8 cellular contexts compared by ENCODE assay signal in the genomic region with DNA sequence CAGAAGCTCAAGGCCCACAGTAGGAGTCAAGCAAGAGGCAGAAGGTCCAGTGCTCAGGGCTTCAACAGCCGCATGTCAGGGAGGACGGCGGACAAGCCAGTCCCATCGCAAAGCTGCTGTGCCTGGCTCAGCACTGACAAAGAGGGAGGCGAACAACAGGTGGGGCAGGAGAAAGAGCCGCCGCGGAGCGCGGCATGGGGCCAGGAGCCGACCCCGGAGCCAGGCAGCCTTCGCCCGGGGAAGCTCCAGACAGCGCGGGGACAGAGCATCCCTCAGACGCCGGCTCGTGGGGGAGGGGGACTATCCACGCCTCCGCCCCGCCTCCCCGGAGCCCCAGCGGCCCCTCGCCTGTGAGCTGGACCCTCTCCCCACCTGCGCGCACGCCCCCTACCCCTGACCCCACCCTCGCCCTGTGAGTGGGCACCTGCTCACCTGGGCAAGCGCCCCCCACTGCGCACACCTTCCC. TPM values are rescaled to one million over a fixed set of nuclear protein-coding genes. Genes with fewer than 3 reads are reported as not detected.
DNase-seq lines count a peak whose midpoint lies in the region; ATAC-seq, FAIRE-seq and TF ChIP-seq lines count a peak whose summit lies in the region.

No MANE protein-coding gene starts in this region.

- peak overlapping the region; percentile 93 for H3K27ac Mint-ChIP-seq in stimulated activated naive B cell treated with anti-CD40 and anti-IgM and Interleukin-4, amounts not matched to agents 10 μg/mL and 1 μg/mL and 100 μg/mL, for 72 hours

- peak overlapping the region; percentile 92 to 96 for H3K4me3 Mint-ChIP-seq in stimulated activated naive B cell treated with anti-CD40 and anti-IgM and Interleukin-4, amounts not matched to agents 10 μg/mL and 1 μg/mL and 100 μg/mL, for 72 hours

- no peak for FAIRE-seq in GM12891 (lab: Jason Lieb, UNC)

- H3K27me3 ChIP-seq in liver (ENCODE audit: control insufficient read depth in 4 of 4, insufficient read depth in 4 of 4, low read length in 3 of 4): no peaks in the 10 kb centered on the region

- H3K4me1 Mint-ChIP-seq in stimulated activated naive B cell treated with anti-CD40 and anti-IgM and Interleukin-4, amounts not matched to agents 10 μg/mL and 1 μg/mL and 100 μg/mL, for 72 hours: peaks cover 37 to 55% of the 10 kb centered on the region in 2 donors

- no peak for TF ChIP-seq POLR2A in GM12891 (IDR thresholded peaks at IDR 0.05; ENCODE audit: low read depth, low read length)

- H3K4me1 ChIP-seq in liver (ENCODE audit: control insufficient read depth in 4 of 4, insufficient read depth in 4 of 4, low read length in 3 of 4): peaks cover 5 to 45% (median 26%) of the 10 kb centered on the region in 4 donors

- peak overlapping the region; percentile 78 to 88 (median 80) for H3K4me3 ChIP-seq in liver (ENCODE audit: low read depth in 1 of 3, low read length in 3 of 3)

- H3K9me3 ChIP-seq in liver (ENCODE audit: control insufficient read depth in 4 of 4, low read length in 3 of 4): no peaks in the 10 kb centered on the region

- 2% methylated on average over 31 of the region's 31 CpGs for WGBS in liver

- H3K36me3 ChIP-seq in liver (ENCODE audit: control insufficient read depth in 4 of 4, insufficient read depth in 3 of 4, low read depth in 1 of 4, low read length in 3 of 4): peaks cover 4 to 25% (median 19%) of the 10 kb centered on the region in 4 donors

- ATAC-seq in HG03432 (IDR thresholded peaks at IDR 0.05; ENCODE audit: unreplicated experiment): peak; percentile 6
- peak; percentile 39 to 40 for ATAC-seq in stimulated activated naive B cell treated with anti-CD40 and anti-IgM and Interleukin-4, amounts not matched to agents 10 μg/mL and 1 μg/mL and 100 μg/mL, for 72 hours (replicated peaks)
- ATAC-seq in HG03520 (IDR thresholded peaks at IDR 0.05; ENCODE audit: unreplicated experiment): no peak

- TF ChIP-seq RAD21 in liver (IDR thresholded peaks at IDR 0.05): no peak

- H3K27ac ChIP-seq in liver (ENCODE audit: low read depth in 1 of 2, low read length in 2 of 2): peak overlapping the region; percentile 97

- TF ChIP-seq CTCF in liver (IDR thresholded peaks at IDR 0.05; ENCODE audit: low read depth, low read length, missing input control): no peak

- peaks cover 3 to 6% of the 10 kb centered on the region in 2 donors for H3K9me3 Mint-ChIP-seq in stimulated activated naive B cell treated with anti-CD40 and anti-IgM and Interleukin-4, amounts not matched to agents 10 μg/mL and 1 μg/mL and 100 μg/mL, for 72 hours

- H3K36me3 Mint-ChIP-seq in stimulated activated naive B cell treated with anti-CD40 and anti-IgM and Interleukin-4, amounts not matched to agents 10 μg/mL and 1 μg/mL and 100 μg/mL, for 72 hours: peaks cover 41 to 51% of the 10 kb centered on the region in 2 donors

- H3K27me3 Mint-ChIP-seq in stimulated activated naive B cell treated with anti-CD40 and anti-IgM and Interleukin-4, amounts not matched to agents 10 μg/mL and 1 μg/mL and 100 μg/mL, for 72 hours: no peaks in the 10 kb centered on the region

- peak; percentile 74 for DNase-seq in D341Med (ENCODE audit: low spot score)
- DNase-seq in T-helper 9 cell: peak; percentile 39
- DNase-seq in cerebellum (ENCODE audit: low spot score): peak; percentile 35
- peak; percentile 15 for DNase-seq in stimulated activated naive B cell treated with anti-CD40 and anti-IgM and Interleukin-4, amounts not matched to agents 10 μg/mL and 1 μg/mL and 100 μg/mL, for 72 hours
- DNase-seq in GM12891 (ENCODE audit: insufficient read length, low spot score): no peak

- peak overlapping the region; percentile 82 to 92 for H3K9ac ChIP-seq in liver (ENCODE audit: low read depth in 1 of 2, low read length in 2 of 2)

TF ChIP-seq in liver, 16 proteins besides CTCF, POLR2A, EP300 and RAD21 (continues in another document):
- TF ChIP-seq FOXA2 (IDR thresholded peaks at IDR 0.05) (no peak), EGR1 (IDR thresholded peaks at IDR 0.05; ENCODE audit: low read depth in 2 of 2) (no peak), SP1 (IDR thresholded peaks at IDR 0.05) (no peak), TAF1 (conservative IDR thresholded peaks at IDR 0.05) (no peak), JUND (IDR thresholded peaks at IDR 0.05) (no peak), NR2F2 (IDR thresholded peaks at IDR 0.05) (no peak), YY1 (IDR thresholded peaks at IDR 0.05) (no peak), HNF4G (IDR thresholded peaks at IDR 0.05) (no peak), RXRA (IDR thresholded peaks at IDR 0.05) (no peak)
- TF ChIP-seq, protein P1, sequence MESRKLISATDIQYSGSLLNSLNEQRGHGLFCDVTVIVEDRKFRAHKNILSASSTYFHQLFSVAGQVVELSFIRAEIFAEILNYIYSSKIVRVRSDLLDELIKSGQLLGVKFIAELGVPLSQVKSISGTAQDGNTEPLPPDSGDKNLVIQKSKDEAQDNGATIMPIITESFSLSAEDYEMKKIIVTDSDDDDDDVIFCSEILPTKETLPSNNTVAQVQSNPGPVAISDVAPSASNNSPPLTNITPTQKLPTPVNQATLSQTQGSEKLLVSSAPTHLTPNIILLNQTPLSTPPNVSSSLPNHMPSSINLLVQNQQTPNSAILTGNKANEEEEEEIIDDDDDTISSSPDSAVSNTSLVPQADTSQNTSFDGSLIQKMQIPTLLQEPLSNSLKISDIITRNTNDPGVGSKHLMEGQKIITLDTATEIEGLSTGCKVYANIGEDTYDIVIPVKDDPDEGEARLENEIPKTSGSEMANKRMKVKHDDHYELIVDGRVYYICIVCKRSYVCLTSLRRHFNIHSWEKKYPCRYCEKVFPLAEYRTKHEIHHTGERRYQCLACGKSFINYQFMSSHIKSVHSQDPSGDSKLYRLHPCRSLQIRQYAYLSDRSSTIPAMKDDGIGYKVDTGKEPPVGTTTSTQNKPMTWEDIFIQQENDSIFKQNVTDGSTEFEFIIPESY (IDR thresholded peaks at IDR 0.05): no peak
- TF ChIP-seq, protein P2, sequence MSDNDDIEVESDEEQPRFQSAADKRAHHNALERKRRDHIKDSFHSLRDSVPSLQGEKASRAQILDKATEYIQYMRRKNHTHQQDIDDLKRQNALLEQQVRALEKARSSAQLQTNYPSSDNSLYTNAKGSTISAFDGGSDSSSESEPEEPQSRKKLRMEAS (IDR thresholded peaks at IDR 0.05): no peak
- TF ChIP-seq, protein P3, sequence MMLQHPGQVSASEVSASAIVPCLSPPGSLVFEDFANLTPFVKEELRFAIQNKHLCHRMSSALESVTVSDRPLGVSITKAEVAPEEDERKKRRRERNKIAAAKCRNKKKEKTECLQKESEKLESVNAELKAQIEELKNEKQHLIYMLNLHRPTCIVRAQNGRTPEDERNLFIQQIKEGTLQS (IDR thresholded peaks at IDR 0.05): no peak

TF ChIP-seq in GM12891, 5 proteins besides CTCF, POLR2A, EP300 and RAD21:
- TF ChIP-seq SPI1 (IDR thresholded peaks at IDR 0.05; ENCODE audit: low read depth, low read length): no peak
- no peak for TF ChIP-seq TAF1 (IDR thresholded peaks at IDR 0.05; ENCODE audit: low read depth, low read length)
- TF ChIP-seq PAX5 (IDR thresholded peaks at IDR 0.05; ENCODE audit: insufficient read depth, low read length, severe bottlenecking): no peak
- no peak for TF ChIP-seq POU2F2 (IDR thresholded peaks at IDR 0.05; ENCODE audit: low read depth, low read length)
- TF ChIP-seq POLR2AphosphoS5 (IDR thresholded peaks at IDR 0.05; ENCODE audit: low read depth, low read length): no peak

RNA-seq across cellular contexts. Expression of a gene that starts 0.4 kb away (rescaled TPM):
- total RNA-seq in cerebellum (36.7 TPM), liver (100 to 1,000 TPM; 149 to 224 TPM)
- polyA plus RNA-seq in liver: 100 to 1,000 TPM in 1 of 2 donors, 10 to 100 TPM in 1; 56.9 to 195 TPM
- polyA plus RNA-seq in GM12891 (2012; ENCODE audit: low read depth, missing spikeins): 42.5 TPM

RNA-seq across cellular contexts. Expression of a gene that starts 5.2 kb away (rescaled TPM):
- total RNA-seq in cerebellum: 32.0 TPM
- total RNA-seq in liver: 10 to 100 TPM; 19.8 to 33.6 TPM
- 10 to 100 TPM; 16.6 to 24.6 TPM for polyA plus RNA-seq in liver
- polyA plus RNA-seq in GM12891 (2012; ENCODE audit: low read depth, missing spikeins): 84.1 TPM
